ENCODE assay signal across 1 cellular context in genomic region chr16:11632455-11632921, GRCh38.
TF ChIP-seq lines count a peak whose summit lies in the region.

No MANE protein-coding gene starts in this region.

TF ChIP-seq in HepG2, 621 proteins besides CTCF, POLR2A, EP300 and RAD21 (continued from another document and continues in another):
- TF ChIP-seq TIGD3 (CRISPR knock-in tag; IDR thresholded peaks at IDR 0.05; ENCODE audit: borderline replicate concordance) (no peak), ZNF761 (CRISPR knock-in tag; conservative IDR thresholded peaks at IDR 0.05) (no peak), ZNF883 (CRISPR knock-in tag; IDR thresholded peaks at IDR 0.05; ENCODE audit: not compliant biosample characterization) (peak; percentile 55), THAP11 (CRISPR knock-in tag; IDR thresholded peaks at IDR 0.05) (peak; percentile 20; the same call in 1 of the 2 replicates), MEIS2 (CRISPR knock-in tag; IDR thresholded peaks at IDR 0.05) (peak; percentile 70; the same call in 1 of the 2 replicates), MIXL1 (CRISPR knock-in tag; IDR thresholded peaks at IDR 0.05) (no peak), ZNF776 (CRISPR knock-in tag; IDR thresholded peaks at IDR 0.05) (no peak), FOXC1 (CRISPR knock-in tag; IDR thresholded peaks at IDR 0.05; ENCODE audit: borderline replicate concordance) (peak; percentile 90), AFF4 (CRISPR knock-in tag; IDR thresholded peaks at IDR 0.05) (no peak), ZNF121 (CRISPR knock-in tag; IDR thresholded peaks at IDR 0.05) (peak; percentile 50), TERF1 (CRISPR knock-in tag; IDR thresholded peaks at IDR 0.05) (no peak), ELF3 (CRISPR knock-in tag; IDR thresholded peaks at IDR 0.05) (peak; percentile 42), HDAC2 (CRISPR knock-in tag; IDR thresholded peaks at IDR 0.05) (peak; percentile 33; the same call in 1 of the 2 replicates), SP2 (CRISPR knock-in tag; IDR thresholded peaks at IDR 0.05) (peak; percentile 25; the same call in 1 of the 2 replicates), ZNF232 (CRISPR knock-in tag; IDR thresholded peaks at IDR 0.05; ENCODE audit: borderline replicate concordance) (peak; percentile 45; the same call in 1 of the 2 replicates), ZNF672 (CRISPR knock-in tag; IDR thresholded peaks at IDR 0.05) (no peak), ZSCAN21 (CRISPR knock-in tag; IDR thresholded peaks at IDR 0.05; ENCODE audit: borderline replicate concordance) (peak; percentile 30; the same call in 1 of the 2 replicates), ZBTB21 (CRISPR knock-in tag; IDR thresholded peaks at IDR 0.05) (no peak), ZBTB37 (CRISPR knock-in tag; IDR thresholded peaks at IDR 0.05) (no peak), BCL3 (CRISPR knock-in tag; IDR thresholded peaks at IDR 0.05) (peak; percentile 75; the same call in 1 of the 2 replicates), HIC2 (CRISPR knock-in tag; IDR thresholded peaks at IDR 0.05; ENCODE audit: low read depth) (peak; percentile 93), ZBTB26 (CRISPR knock-in tag; IDR thresholded peaks at IDR 0.05; ENCODE audit: borderline replicate concordance) (no peak), FOSL1 (CRISPR knock-in tag; IDR thresholded peaks at IDR 0.05; ENCODE audit: borderline replicate concordance) (0 out of 2 replicates have a peak, but pooled peaks have one; percentile 41), NFATC3 (CRISPR knock-in tag; IDR thresholded peaks at IDR 0.05) (peak; percentile 81; the same call in 1 of the 2 replicates), SPEN (CRISPR knock-in tag; IDR thresholded peaks at IDR 0.05; ENCODE audit: low read depth) (peak; percentile 37; the same call in 1 of the 2 replicates), ZFP90 (CRISPR knock-in tag; IDR thresholded peaks at IDR 0.05; ENCODE audit: borderline replicate concordance) (0 out of 2 replicates have a peak, but pooled peaks have one; percentile 14), RNF219 (CRISPR knock-in tag; IDR thresholded peaks at IDR 0.05) (no peak), ZNF431 (CRISPR knock-in tag; IDR thresholded peaks at IDR 0.05; ENCODE audit: borderline replicate concordance, low read depth) (no peak), HMGXB3 (CRISPR knock-in tag; IDR thresholded peaks at IDR 0.05; ENCODE audit: borderline replicate concordance) (0 out of 2 replicates have a peak, but pooled peaks have one; percentile 30), ZKSCAN8 (CRISPR knock-in tag; IDR thresholded peaks at IDR 0.05; ENCODE audit: borderline replicate concordance) (no peak), SMARCE1 (IDR thresholded peaks at IDR 0.05; ENCODE audit: borderline replicate concordance) (no peak), ZNF512 (CRISPR knock-in tag; IDR thresholded peaks at IDR 0.05) (no peak), ZNF597 (CRISPR knock-in tag; IDR thresholded peaks at IDR 0.05) (no peak), KAT2B (IDR thresholded peaks at IDR 0.05; ENCODE audit: borderline replicate concordance, low read depth, low read length) (no peak)
